23 cellular contexts compared by ENCODE assay signal in the genomic region with DNA sequence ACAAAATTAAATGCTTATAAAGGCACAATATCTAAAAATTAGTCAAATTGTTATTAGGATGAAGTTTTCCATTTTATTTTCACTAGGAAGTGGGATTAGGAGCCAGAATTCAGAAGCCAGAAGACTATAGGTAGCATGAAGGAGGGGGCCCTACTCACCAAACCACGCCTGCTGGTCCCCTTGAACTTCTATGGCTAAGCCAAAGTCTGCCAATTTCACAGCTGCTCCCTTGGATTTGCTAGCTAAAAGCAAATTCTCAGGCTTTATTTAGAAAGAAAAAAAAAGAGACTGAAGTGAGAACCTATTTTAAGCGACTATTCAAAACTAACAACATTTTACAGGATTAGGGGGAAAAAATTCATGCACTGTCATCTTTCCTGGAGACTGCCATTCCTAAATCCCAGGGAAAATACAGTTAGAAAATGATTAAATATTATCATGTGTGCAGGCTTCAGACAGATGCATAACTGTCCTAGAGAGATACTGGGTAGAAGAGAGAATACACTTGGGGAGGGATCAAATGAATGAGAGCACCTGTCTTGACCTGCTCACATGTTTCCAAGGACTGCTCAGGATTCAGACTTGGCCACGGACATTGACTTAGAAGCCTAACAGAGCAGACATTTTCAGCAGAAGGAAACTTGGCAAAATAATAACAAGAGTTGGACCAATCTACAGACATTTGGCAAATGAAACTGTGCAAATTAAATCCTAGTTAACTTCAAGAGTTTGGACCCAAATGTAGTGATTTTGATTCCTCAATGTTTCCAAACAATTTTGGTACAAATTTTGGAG.
DNase-seq lines count a peak whose midpoint lies in the region; ATAC-seq and TF ChIP-seq lines count a peak whose summit lies in the region.
"Had no signal": no experiment of that assay in that cellular context is flagged by ENCODE, and none has a peak within 500 bp of the region (broad histone marks: within the 10 kb centered on the region; RNA-seq: fewer than 3 reads in every experiment).

No MANE protein-coding gene starts in this region.

- H3K9me3 ChIP-seq in ascending aorta, result no peaks in the 10 kb centered on the region
- no peaks in the 10 kb centered on the region for H3K9me3 ChIP-seq in left ventricle myocardium inferior (replicated peaks)
- H3K9me3 ChIP-seq in CD8-positive, alpha-beta memory T cell (ENCODE audit: low read length), result no peaks in the 10 kb centered on the region
- H3K9me3 ChIP-seq: BLaER1 treated with 17β-estradiol and CSF1 and Interleukin-3, amounts not matched to agents 10 nM and 100 nM; lower lobe of right lung had no signal

- H3K9me3 Mint-ChIP-seq in CD8-positive, alpha-beta memory T cell, result no peaks in the 10 kb centered on the region
- H3K9me3 Mint-ChIP-seq: activated naive CD8-positive, alpha-beta T cell treated with anti-CD3 and anti-CD28 coated beads, Interleukin-2, amount 50 U/mL, for 24 hours; activated T-helper 17 cell treated with anti-CD3 and anti-CD28 coated beads, Interleukin-2, amount 50 U/mL, for 72 hours; T-helper 2 cell treated with Interferon-gamma antibody and Interleukin-4, amounts not matched to agents 5 μg/mL and 100 μg/mL, for 36 hours had no signal

- intact Hi-C loops in ascending aorta (cut with DNase I), result no loop called here
- intact Hi-C loops in left ventricle myocardium inferior (cut with micrococcal nuclease), result no loop called here

- no peak overlapping the region for H3K27ac Mint-ChIP-seq in CD8-positive, alpha-beta memory T cell
- H3K27ac Mint-ChIP-seq: activated naive CD8-positive, alpha-beta T cell treated with anti-CD3 and anti-CD28 coated beads, Interleukin-2, amount 50 U/mL, for 24 hours; T-helper 2 cell treated with Interferon-gamma antibody and Interleukin-4, amounts not matched to agents 5 μg/mL and 100 μg/mL, for 36 hours had no signal

- H3K36me3 ChIP-seq in ascending aorta (no peaks in the 10 kb centered on the region), left ventricle myocardium inferior (no peaks in the 10 kb centered on the region)
- no peaks in the 10 kb centered on the region for H3K36me3 ChIP-seq in CD8-positive, alpha-beta memory T cell (ENCODE audit: insufficient read depth, low read length)
- H3K36me3 ChIP-seq: WERI-Rb-1 had no signal

- POLR2A ChIA-PET in CD8-positive, alpha-beta memory T cell (lab: Charles Lee), result no interaction called here

- peaks cover 0 to 7% (median 2%) of the 10 kb centered on the region in 3 donors for H3K4me1 Mint-ChIP-seq in CD8-positive, alpha-beta memory T cell

- no peak overlapping the region for H3K4me3 ChIP-seq in ascending aorta
- no peak overlapping the region for H3K4me3 ChIP-seq in left ventricle myocardium inferior
- H3K4me3 ChIP-seq in CD8-positive, alpha-beta memory T cell (ENCODE audit: low read length), result no peak overlapping the region
- H3K4me3 ChIP-seq: BLaER1 treated with 17β-estradiol and CSF1 and Interleukin-3, amounts not matched to agents 10 nM and 100 nM; GM23248; hepatocyte; lower lobe of right lung had no signal

- CTCF ChIA-PET in CD8-positive, alpha-beta memory T cell (lab: Charles Lee), result no interaction called here

- H3K27me3 Mint-ChIP-seq in CD8-positive, alpha-beta memory T cell, result no peaks in the 10 kb centered on the region
- H3K27me3 Mint-ChIP-seq: activated naive CD8-positive, alpha-beta T cell treated with anti-CD3 and anti-CD28 coated beads, Interleukin-2, amount 50 U/mL, for 24 hours; activated T-helper 17 cell treated with anti-CD3 and anti-CD28 coated beads, Interleukin-2, amount 50 U/mL, for 72 hours had no signal

- peaks cover 0 to 34% (median 12%) of the 10 kb centered on the region in 3 donors for H3K36me3 Mint-ChIP-seq in CD8-positive, alpha-beta memory T cell

- DNase-seq in G401 (ENCODE audit: low spot score) (peak; percentile 86), ascending aorta (ENCODE audit: low spot score in 2 of 2) (no peak), left ventricle myocardium inferior (no peak), pons (ENCODE audit: low spot score) (peak; percentile 39), islet precursor cell (no peak)
- DNase-seq in CD8-positive, alpha-beta memory T cell, result no peak
- no peak for DNase-seq in activated T-cell treated with anti-CD3 and anti-CD28 coated beads, Interleukin-2, amount 50 U/mL, for 48 hours
- DNase-seq: ACHN; activated CD4-positive, alpha-beta T cell treated with anti-CD3 and anti-CD28 coated beads, Interleukin-2, amount 50 U/mL, for 1 hour; activated naive CD8-positive, alpha-beta T cell treated with anti-CD3 and anti-CD28 coated beads, Interleukin-2, amount 50 U/mL, for 24 hours; GM23248; lower lobe of right lung; NCI-H1105; NCI-H2081; NCI-H524; stimulated activated CD4-positive, alpha-beta T cell treated with anti-CD3 and anti-CD28 coated beads, Interleukin-15, amount 100 ng/mL, for 24 hours; WERI-Rb-1 had no signal

- H3K27ac ChIP-seq in ascending aorta (peak overlapping the region; percentile 54 to 73), left ventricle myocardium inferior (replicated peaks) (peak overlapping the region; percentile 38)
- H3K27ac ChIP-seq in CD8-positive, alpha-beta memory T cell (ENCODE audit: low read depth, low read length), result no peak overlapping the region
- H3K27ac ChIP-seq: BLaER1 treated with 17β-estradiol and CSF1 and Interleukin-3, amounts not matched to agents 10 nM and 100 nM; GM23248; hepatocyte; HL-60; lower lobe of right lung; WERI-Rb-1 had no signal

- no peak overlapping the region for H3K4me3 Mint-ChIP-seq in CD8-positive, alpha-beta memory T cell
- H3K4me3 Mint-ChIP-seq: activated naive CD8-positive, alpha-beta T cell treated with anti-CD3 and anti-CD28 coated beads, Interleukin-2, amount 50 U/mL, for 24 hours; activated T-helper 17 cell treated with anti-CD3 and anti-CD28 coated beads, Interleukin-2, amount 50 U/mL, for 72 hours; T-helper 2 cell treated with Interferon-gamma antibody and Interleukin-4, amounts not matched to agents 5 μg/mL and 100 μg/mL, for 36 hours had no signal

- in situ Hi-C loops in G401 (cut with HindIII; ENCODE audit: low sequenced_read_pairs), result no loop called here

- H3K4me1 ChIP-seq in ascending aorta (peaks cover 0 to 11% of the 10 kb centered on the region in 2 donors), left ventricle myocardium inferior (peaks cover 76% of the 10 kb centered on the region)
- H3K4me1 ChIP-seq in CD8-positive, alpha-beta memory T cell (ENCODE audit: insufficient read depth, low read length), result no peaks in the 10 kb centered on the region
- H3K4me1 ChIP-seq: lower lobe of right lung had no signal

- TF ChIP-seq CTCF in ascending aorta (IDR thresholded peaks at IDR 0.05), result no peak
- TF ChIP-seq CTCF in left ventricle myocardium inferior (IDR thresholded peaks at IDR 0.05; ENCODE audit: borderline replicate concordance), result no peak

- H3K27me3 ChIP-seq in ascending aorta (no peaks in the 10 kb centered on the region), left ventricle myocardium inferior (ENCODE audit: low read depth) (no peaks in the 10 kb centered on the region)
- no peaks in the 10 kb centered on the region for H3K27me3 ChIP-seq in CD8-positive, alpha-beta memory T cell (ENCODE audit: insufficient read depth, low read length, poor library complexity, severe bottlenecking)
- H3K27me3 ChIP-seq: BLaER1 treated with 17β-estradiol and CSF1 and Interleukin-3, amounts not matched to agents 10 nM and 100 nM; hepatocyte had no signal

- ATAC-seq in GM19467 (IDR thresholded peaks at IDR 0.05; ENCODE audit: unreplicated experiment), result no peak
- ATAC-seq: activated naive CD8-positive, alpha-beta T cell treated with anti-CD3 and anti-CD28 coated beads, Interleukin-2, amount 50 U/mL, for 24 hours; activated T-helper 17 cell treated with anti-CD3 and anti-CD28 coated beads, Interleukin-2, amount 50 U/mL, for 72 hours; lower lobe of right lung had no signal

Comparison
In these comparisons a context has a peak if more than half of its experiments do, and no peak if none do; other contexts are left out.
1. DNase-seq: peak in G401 (single experiment) and pons (single experiment); none in ascending aorta (0 of 2), left ventricle myocardium inferior (single experiment), CD8-positive, alpha-beta memory T cell (0 of 5), islet precursor cell (single experiment) and activated T-cell treated with anti-CD3 and anti-CD28 coated beads, Interleukin-2, amount 50 U/mL, for 48 hours (0 of 2).